ENCODE assay signal across 1 cellular context in the genomic region with DNA sequence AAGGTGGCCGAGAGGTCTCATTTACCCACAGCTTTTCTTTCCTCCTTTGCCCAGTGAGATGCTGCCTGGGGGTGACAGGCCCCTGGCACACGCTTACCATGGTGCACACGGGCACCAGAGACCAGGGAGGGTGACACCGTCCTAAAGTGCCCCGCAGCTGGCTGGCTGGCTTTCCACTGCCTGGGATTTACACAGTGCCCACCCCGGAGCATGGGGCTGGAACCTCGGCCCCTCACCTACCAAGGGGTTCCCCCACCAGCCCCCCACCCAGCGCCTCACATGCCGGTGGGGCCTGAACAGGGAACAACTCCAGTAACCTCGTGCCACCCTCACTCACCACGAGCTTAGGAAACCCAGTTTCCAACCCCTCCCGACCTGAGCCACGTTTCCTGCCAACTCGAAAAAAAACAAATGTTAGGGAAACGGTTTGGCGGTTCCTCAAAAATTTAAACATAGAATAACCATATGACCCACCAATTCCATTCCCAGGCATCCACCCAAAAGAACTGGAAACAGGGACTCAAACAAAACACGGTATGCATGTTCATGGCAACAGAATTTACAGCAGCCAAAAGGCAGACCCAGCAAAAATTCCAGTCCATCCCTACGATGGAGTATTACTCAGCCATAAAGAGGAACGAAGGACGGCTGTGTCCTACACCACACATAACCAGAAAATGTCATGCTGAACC.
TF ChIP-seq lines count a peak whose summit lies in the region.

No MANE protein-coding gene starts in this region.

TF ChIP-seq in HEK293, 187 proteins besides CTCF, POLR2A, EP300 and RAD21 (continued from another document):
- TF ChIP-seq, protein P1, sequence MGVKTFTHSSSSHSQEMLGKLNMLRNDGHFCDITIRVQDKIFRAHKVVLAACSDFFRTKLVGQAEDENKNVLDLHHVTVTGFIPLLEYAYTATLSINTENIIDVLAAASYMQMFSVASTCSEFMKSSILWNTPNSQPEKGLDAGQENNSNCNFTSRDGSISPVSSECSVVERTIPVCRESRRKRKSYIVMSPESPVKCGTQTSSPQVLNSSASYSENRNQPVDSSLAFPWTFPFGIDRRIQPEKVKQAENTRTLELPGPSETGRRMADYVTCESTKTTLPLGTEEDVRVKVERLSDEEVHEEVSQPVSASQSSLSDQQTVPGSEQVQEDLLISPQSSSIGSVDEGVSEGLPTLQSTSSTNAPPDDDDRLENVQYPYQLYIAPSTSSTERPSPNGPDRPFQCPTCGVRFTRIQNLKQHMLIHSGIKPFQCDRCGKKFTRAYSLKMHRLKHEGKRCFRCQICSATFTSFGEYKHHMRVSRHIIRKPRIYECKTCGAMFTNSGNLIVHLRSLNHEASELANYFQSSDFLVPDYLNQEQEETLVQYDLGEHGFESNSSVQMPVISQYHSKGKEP (tag by site-specific recombination; IDR thresholded peaks at IDR 0.05), result no peak
